15 cellular contexts compared by ENCODE assay signal in genomic region chr9:131740898-131741297, GRCh38. TPM values are rescaled to one million over a fixed set of nuclear protein-coding genes. Genes with fewer than 3 reads are reported as not detected.
DNase-seq lines count a peak whose midpoint lies in the region; ATAC-seq and TF ChIP-seq lines count a peak whose summit lies in the region.
"Had no signal": no experiment of that assay in that cellular context is flagged by ENCODE, and none has a peak within 500 bp of the region (broad histone marks: within the 10 kb centered on the region; RNA-seq: fewer than 3 reads in every experiment).

No MANE protein-coding gene starts in this region.

- H3K9me2 ChIP-seq in PC-9 (ENCODE audit: insufficient read depth): no peaks in the 10 kb centered on the region

- no peak for DNase-seq in activated T-cell treated with anti-CD3 and anti-CD28 coated beads, Interleukin-2, amount 50 U/mL, for 24 hours
- DNase-seq in activated T-cell treated with anti-CD3 and anti-CD28 coated beads for 4 hours (no peak), left ventricle myocardium superior (peak; percentile 65), spleen (peak; percentile 81), head of caudate nucleus (no peak), KG1 (lab: John Stamatoyannopoulos, UW) (no peak), PC-9 (no peak)
- no peak for DNase-seq in activated CD8-positive, alpha-beta T cell treated with anti-CD3 and anti-CD28 coated beads for 36 hours
- DNase-seq: DND-41, NCI-H187, NCI-H82, SHP77 treated with DMSO at 0.1 percent for 48 hours, upper lobe of right lung had no signal

- H3K27ac ChIP-seq in spleen (no peak overlapping the region), PC-9 (no peak overlapping the region)
- H3K27ac ChIP-seq: upper lobe of right lung, VCaP had no signal

- H3K4me3 ChIP-seq in spleen (no peak overlapping the region), PC-9 (no peak overlapping the region)
- H3K4me3 ChIP-seq: GM12878, upper lobe of right lung had no signal

- H3K9me3 ChIP-seq in spleen (no peaks in the 10 kb centered on the region), PC-9 (ENCODE audit: insufficient read depth, low read depth) (no peaks in the 10 kb centered on the region)
- H3K9me3 ChIP-seq: upper lobe of right lung had no signal

- H3K4me1 ChIP-seq in spleen (peaks cover 22 to 65% (median 47%) of the 10 kb centered on the region in 6 donors), PC-9 (replicated peaks; ENCODE audit: insufficient read depth) (peaks cover 44% of the 10 kb centered on the region)

- no peaks in the 10 kb centered on the region for H3K27me3 Mint-ChIP-seq in activated T-cell treated with anti-CD3 and anti-CD28 coated beads, Interleukin-2, amount 50 U/mL, for 24 hours
- H3K27me3 Mint-ChIP-seq in activated CD8-positive, alpha-beta T cell treated with anti-CD3 and anti-CD28 coated beads for 36 hours: no peaks in the 10 kb centered on the region

- no peak for TF ChIP-seq POLR2A in spleen (IDR thresholded peaks at IDR 0.05)

- peaks cover 27% of the 10 kb centered on the region for H3K79me2 ChIP-seq in PC-9 (ENCODE audit: low read depth)

- H3K9me3 Mint-ChIP-seq in activated T-cell treated with anti-CD3 and anti-CD28 coated beads, Interleukin-2, amount 50 U/mL, for 24 hours: no peaks in the 10 kb centered on the region
- no peaks in the 10 kb centered on the region for H3K9me3 Mint-ChIP-seq in activated CD8-positive, alpha-beta T cell treated with anti-CD3 and anti-CD28 coated beads for 36 hours

- H3K4me2 ChIP-seq in PC-9: no peak overlapping the region

- H2AFZ ChIP-seq in PC-9: no peak overlapping the region

- no TSS peak for BruUV-seq in PC-9 (replicated peaks; lab: Mats Ljungman, UMichigan)

- TF ChIP-seq CTCF in activated CD8-positive, alpha-beta T cell treated with anti-CD3 and anti-CD28 coated beads for 36 hours (IDR thresholded peaks at IDR 0.05): no peak
- TF ChIP-seq CTCF in spleen (IDR thresholded peaks at IDR 0.05 in 8 of 11, conservative IDR thresholded peaks at IDR 0.05 in 3 of 11) (no peak), PC-9 (conservative IDR thresholded peaks at IDR 0.05) (no peak)

- H3F3A ChIP-seq in PC-9 (ENCODE audit: insufficient read depth, low read depth): peaks cover 25% of the 10 kb centered on the region; the same call in 1 of the 2 replicates

- no peak for ATAC-seq in activated CD8-positive, alpha-beta T cell treated with anti-CD3 and anti-CD28 coated beads for 36 hours
- peak; percentile 38 for ATAC-seq in left ventricle myocardium superior
- ATAC-seq: GM12878 had no signal

- WGBS in spleen, 5 donors: 86 to 95% (median 92%) methylated on average over 3 to 5 of the region's 5 CpGs

- no peaks in the 10 kb centered on the region for H3K36me3 ChIP-seq in spleen
- no peaks in the 10 kb centered on the region for H3K36me3 ChIP-seq in PC-9 (ENCODE audit: low read depth)
- H3K36me3 ChIP-seq: upper lobe of right lung had no signal

- peaks cover 61% of the 10 kb centered on the region for H3K4me1 Mint-ChIP-seq in activated T-cell treated with anti-CD3 and anti-CD28 coated beads, Interleukin-2, amount 50 U/mL, for 24 hours (ENCODE audit: low read depth)
- H3K4me1 Mint-ChIP-seq in activated CD8-positive, alpha-beta T cell treated with anti-CD3 and anti-CD28 coated beads for 36 hours (ENCODE audit: low read depth): peaks cover 56% of the 10 kb centered on the region

- H3K27ac Mint-ChIP-seq in activated T-cell treated with anti-CD3 and anti-CD28 coated beads, Interleukin-2, amount 50 U/mL, for 24 hours: peak overlapping the region; percentile 91
- H3K27ac Mint-ChIP-seq in activated CD8-positive, alpha-beta T cell treated with anti-CD3 and anti-CD28 coated beads for 36 hours: no peak overlapping the region

- CTCF ChIA-PET in activated CD8-positive, alpha-beta T cell treated with anti-CD3 and anti-CD28 coated beads for 36 hours (lab: Charles Lee): interaction anchor here (0.7 to 8.4 kb wide), 33 partner anchors 8 to 262 kb away, joined by 3 to 115 read pairs (median 6); no protein-coding TSS in a partner anchor
- CTCF ChIA-PET in PC-9 (lab: Charles Lee): no interaction called here

- POLR2A ChIA-PET in activated CD8-positive, alpha-beta T cell treated with anti-CD3 and anti-CD28 coated beads for 36 hours (lab: Charles Lee): interaction anchor here (1.5 to 2.7 kb wide), 2 partner anchors 14 to 113 kb away, joined by 4 to 9 read pairs; no protein-coding TSS in a partner anchor
- POLR2A ChIA-PET in PC-9 (lab: Charles Lee; ENCODE audit: unreplicated experiment): no interaction called here

- intact Hi-C loops in activated CD8-positive, alpha-beta T cell treated with anti-CD3 and anti-CD28 coated beads for 36 hours (cut with micrococcal nuclease): no loop called here
- intact Hi-C loops in left ventricle myocardium superior (cut with micrococcal nuclease): loop anchor here (10.0 kb wide), 1 partner anchor 376 kb away; no protein-coding TSS in a partner anchor
- intact Hi-C loops in spleen (cut with DNase I; ENCODE audit: low total_unique reads): no loop called here
- intact Hi-C loops in head of caudate nucleus (cut with DNase I): loop anchor here (5.0 to 10.0 kb wide), 3 partner anchors 149 to 386 kb away; no protein-coding TSS in a partner anchor
- intact Hi-C loops in PC-9 (cut with micrococcal nuclease; ENCODE audit: unreplicated experiment): no loop called here

- peaks cover 6% of the 10 kb centered on the region; the same call in 1 of the 2 replicates for H4K20me1 ChIP-seq in PC-9 (ENCODE audit: insufficient read depth)

- peaks cover 24% of the 10 kb centered on the region for H3K36me3 Mint-ChIP-seq in activated T-cell treated with anti-CD3 and anti-CD28 coated beads, Interleukin-2, amount 50 U/mL, for 24 hours (ENCODE audit: low read depth)
- H3K36me3 Mint-ChIP-seq in activated CD8-positive, alpha-beta T cell treated with anti-CD3 and anti-CD28 coated beads for 36 hours (ENCODE audit: low read depth): peaks cover 17% of the 10 kb centered on the region

- no peaks in the 10 kb centered on the region for H3K27me3 ChIP-seq in spleen (replicated peaks in 1 of 7)
- H3K27me3 ChIP-seq in PC-9 (ENCODE audit: insufficient read depth, low read depth): no peaks in the 10 kb centered on the region
- H3K27me3 ChIP-seq: upper lobe of right lung had no signal

- peak overlapping the region; percentile 66 for H3K4me3 Mint-ChIP-seq in activated T-cell treated with anti-CD3 and anti-CD28 coated beads, Interleukin-2, amount 50 U/mL, for 24 hours
- peak overlapping the region; percentile 70 for H3K4me3 Mint-ChIP-seq in activated CD8-positive, alpha-beta T cell treated with anti-CD3 and anti-CD28 coated beads for 36 hours

RNA-seq across cellular contexts. Expression of gene RAPGEF1, which starts 1.0 kb away (rescaled TPM):
- total RNA-seq in activated CD8-positive, alpha-beta T cell treated with anti-CD3 and anti-CD28 coated beads for 36 hours: 10 to 100 TPM; 84.5 to 85.2 TPM
- total RNA-seq in left ventricle myocardium superior (156 TPM), spleen (100 to 1,000 TPM in 6 of 7 donors, 10 to 100 TPM in 1; 88.1 to 137 (median 118) TPM), PC-9 (2021) (66.5 and 76.0 TPM in 2 replicates)
- polyA plus RNA-seq in spleen: 10 to 100 TPM; 16.9 to 47.8 (median 19.9) TPM

Comparison
In these comparisons a context has a peak if more than half of its experiments do, and no peak if none do; other contexts are left out.
1. DNase-seq: peak in left ventricle myocardium superior (single experiment) and spleen (single experiment); none in activated T-cell treated with anti-CD3 and anti-CD28 coated beads, Interleukin-2, amount 50 U/mL, for 24 hours (single experiment), activated T-cell treated with anti-CD3 and anti-CD28 coated beads for 4 hours (single experiment), activated CD8-positive, alpha-beta T cell treated with anti-CD3 and anti-CD28 coated beads for 36 hours (single experiment), head of caudate nucleus (0 of 42), KG1 (single experiment) and PC-9 (0 of 2).
2. intact Hi-C loops: an anchor here in left ventricle myocardium superior (10.0 kb wide) and head of caudate nucleus (5.0 to 10.0 kb wide); none called in activated CD8-positive, alpha-beta T cell treated with anti-CD3 and anti-CD28 coated beads for 36 hours, spleen and PC-9.